In the genomic region with DNA sequence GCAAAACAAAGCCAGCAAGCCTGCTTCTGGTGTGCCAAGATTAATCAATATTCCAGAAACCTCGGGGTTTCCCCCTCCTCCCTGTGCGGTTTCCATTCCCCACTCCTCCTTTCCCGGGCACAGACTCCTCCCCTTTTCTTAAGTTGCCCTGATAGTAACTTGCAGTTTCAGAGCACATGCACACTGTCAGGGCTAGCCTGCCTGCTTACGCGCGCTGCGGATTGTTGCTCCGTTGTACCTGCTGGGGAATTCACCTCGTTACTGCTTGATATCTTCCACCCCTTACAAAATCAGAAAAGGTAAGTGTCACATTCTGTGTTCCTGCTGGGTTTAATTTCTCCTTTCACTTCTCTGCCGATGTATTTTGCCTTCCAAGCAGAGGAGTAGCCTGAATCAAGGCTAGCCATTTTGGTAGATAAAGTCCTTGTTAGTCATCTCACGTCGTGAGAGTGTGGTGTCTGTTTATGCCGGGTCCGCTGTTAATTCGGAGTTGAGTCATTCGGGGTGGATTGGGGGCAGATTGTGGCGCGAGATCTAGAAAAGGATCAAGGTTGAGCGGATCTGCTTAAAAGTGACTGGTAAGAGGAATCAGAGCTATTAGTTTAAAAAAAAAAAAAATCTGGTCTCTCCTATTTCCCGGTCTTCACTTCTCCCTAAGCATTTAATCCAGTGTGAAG, we compare ENCODE assay signal across 1 cellular context.
A peak's percentile ranks its signal among the peaks of the same experiment; 100 is the strongest.
TF ChIP-seq lines count a peak whose summit lies in the region.

Gene SLC1A3 (plus strand): TSS at position 170 of the 677 bp plus-strand sequence. CDS start 1,818 bp downstream, outside the sequence.

TF ChIP-seq in HCT116, 20 proteins besides CTCF, POLR2A, EP300 and RAD21 (continued from another document):
- TF ChIP-seq, protein P1, sequence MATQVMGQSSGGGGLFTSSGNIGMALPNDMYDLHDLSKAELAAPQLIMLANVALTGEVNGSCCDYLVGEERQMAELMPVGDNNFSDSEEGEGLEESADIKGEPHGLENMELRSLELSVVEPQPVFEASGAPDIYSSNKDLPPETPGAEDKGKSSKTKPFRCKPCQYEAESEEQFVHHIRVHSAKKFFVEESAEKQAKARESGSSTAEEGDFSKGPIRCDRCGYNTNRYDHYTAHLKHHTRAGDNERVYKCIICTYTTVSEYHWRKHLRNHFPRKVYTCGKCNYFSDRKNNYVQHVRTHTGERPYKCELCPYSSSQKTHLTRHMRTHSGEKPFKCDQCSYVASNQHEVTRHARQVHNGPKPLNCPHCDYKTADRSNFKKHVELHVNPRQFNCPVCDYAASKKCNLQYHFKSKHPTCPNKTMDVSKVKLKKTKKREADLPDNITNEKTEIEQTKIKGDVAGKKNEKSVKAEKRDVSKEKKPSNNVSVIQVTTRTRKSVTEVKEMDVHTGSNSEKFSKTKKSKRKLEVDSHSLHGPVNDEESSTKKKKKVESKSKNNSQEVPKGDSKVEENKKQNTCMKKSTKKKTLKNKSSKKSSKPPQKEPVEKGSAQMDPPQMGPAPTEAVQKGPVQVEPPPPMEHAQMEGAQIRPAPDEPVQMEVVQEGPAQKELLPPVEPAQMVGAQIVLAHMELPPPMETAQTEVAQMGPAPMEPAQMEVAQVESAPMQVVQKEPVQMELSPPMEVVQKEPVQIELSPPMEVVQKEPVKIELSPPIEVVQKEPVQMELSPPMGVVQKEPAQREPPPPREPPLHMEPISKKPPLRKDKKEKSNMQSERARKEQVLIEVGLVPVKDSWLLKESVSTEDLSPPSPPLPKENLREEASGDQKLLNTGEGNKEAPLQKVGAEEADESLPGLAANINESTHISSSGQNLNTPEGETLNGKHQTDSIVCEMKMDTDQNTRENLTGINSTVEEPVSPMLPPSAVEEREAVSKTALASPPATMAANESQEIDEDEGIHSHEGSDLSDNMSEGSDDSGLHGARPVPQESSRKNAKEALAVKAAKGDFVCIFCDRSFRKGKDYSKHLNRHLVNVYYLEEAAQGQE (IDR thresholded peaks at IDR 0.05; ENCODE audit: low read depth): no peak
- TF ChIP-seq ZNF274 (IDR thresholded peaks at IDR 0.05; ENCODE audit: low read depth, low read length): no peak
- TF ChIP-seq CBX3 (IDR thresholded peaks at IDR 0.05; ENCODE audit: low read depth): 0 out of 2 replicates have a peak, but pooled peaks have one; percentile 24
